Comparison of ENCODE assay signal across 9 cellular contexts in the genomic region with DNA sequence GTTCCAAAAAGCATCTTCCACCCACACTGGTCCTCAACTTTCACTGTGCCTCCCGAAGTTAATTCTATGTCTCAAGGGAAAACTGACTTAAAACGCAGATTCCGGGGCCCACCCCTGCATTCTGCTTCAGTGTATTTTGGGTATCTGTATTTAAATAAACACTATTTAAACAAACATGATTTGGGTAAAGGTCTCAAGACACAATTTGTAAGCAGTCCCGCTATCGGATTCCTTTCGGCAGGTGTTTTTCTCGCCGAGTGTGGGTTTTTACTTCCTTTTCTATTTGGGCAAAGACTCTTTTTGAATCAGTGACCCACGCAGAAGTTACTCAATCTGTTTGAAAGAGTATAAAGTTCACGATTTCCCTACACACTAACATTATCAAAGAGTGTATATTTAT. TPM values are rescaled to one million over a fixed set of nuclear protein-coding genes. Genes with fewer than 3 reads are reported as not detected.
DNase-seq lines count a peak whose midpoint lies in the region; ATAC-seq and TF ChIP-seq lines count a peak whose summit lies in the region.
"Had no signal": no experiment of that assay in that cellular context is flagged by ENCODE, and none has a peak within 500 bp of the region (broad histone marks: within the 10 kb centered on the region; RNA-seq: fewer than 3 reads in every experiment).

No MANE protein-coding gene starts in this region.

- H3K36me3 ChIP-seq in kidney epithelial cell (ENCODE audit: control insufficient read depth, insufficient read depth, low read length) = peaks cover 1% of the 10 kb centered on the region
- no peaks in the 10 kb centered on the region for H3K36me3 ChIP-seq in tibial artery

- ATAC-seq in activated T-helper 17 cell treated with anti-CD3 and anti-CD28 coated beads, Interleukin-2, amount 50 U/mL, for 72 hours (replicated peaks) = no peak
- no peak for ATAC-seq in left colon

- peak overlapping the region in 1 of 2 donors; percentile 90 for H3K27ac ChIP-seq in tibial artery

- H3K9me3 Mint-ChIP-seq in activated T-cell treated with anti-CD3 and anti-CD28 coated beads, Interleukin-2, amount 50 U/mL, for 24 hours = no peaks in the 10 kb centered on the region
- H3K9me3 Mint-ChIP-seq in activated T-helper 17 cell treated with anti-CD3 and anti-CD28 coated beads, Interleukin-2, amount 50 U/mL, for 72 hours = no peaks in the 10 kb centered on the region

- DNase-seq in activated T-cell treated with anti-CD3 and anti-CD28 coated beads, Interleukin-2, amount 50 U/mL, for 24 hours = no peak
- no peak for DNase-seq in activated T-cell treated with anti-CD3 and anti-CD28 coated beads, Interleukin-2, amount 50 U/mL, for 48 hours
- DNase-seq in kidney epithelial cell (ENCODE audit: low read depth) (no peak), tibial artery (no peak), iPS-NIHi7 (ENCODE audit: extremely low spot score) (no peak), left colon (no peak)
- DNase-seq in stimulated activated CD4-positive, alpha-beta T cell treated with anti-CD3 and anti-CD28 coated beads, Interleukin-12 subunit alpha, Interleukin-12 subunit beta, amount 100 ng/mL, for 4 hours = no peak
- DNase-seq: GF-D8 had no signal

- H3K9me3 ChIP-seq in tibial artery = no peaks in the 10 kb centered on the region

- H3K36me3 Mint-ChIP-seq in activated T-cell treated with anti-CD3 and anti-CD28 coated beads, Interleukin-2, amount 50 U/mL, for 24 hours (ENCODE audit: low read depth) = peaks cover 57% of the 10 kb centered on the region
- peaks cover 43% of the 10 kb centered on the region for H3K36me3 Mint-ChIP-seq in activated T-helper 17 cell treated with anti-CD3 and anti-CD28 coated beads, Interleukin-2, amount 50 U/mL, for 72 hours (ENCODE audit: low read depth)

- peaks cover 0 to 23% (median 19%) of the 10 kb centered on the region in 4 donors for H3K4me1 ChIP-seq in tibial artery

- no peak for TF ChIP-seq CTCF in kidney epithelial cell (IDR thresholded peaks at IDR 0.05; ENCODE audit: insufficient read depth, low read length, poor library complexity, severe bottlenecking)
- TF ChIP-seq CTCF in tibial artery (IDR thresholded peaks at IDR 0.05) = no peak

- peak overlapping the region; percentile 98 for H3K4me3 Mint-ChIP-seq in activated T-cell treated with anti-CD3 and anti-CD28 coated beads, Interleukin-2, amount 50 U/mL, for 24 hours
- peak overlapping the region; percentile 96 for H3K4me3 Mint-ChIP-seq in activated T-helper 17 cell treated with anti-CD3 and anti-CD28 coated beads, Interleukin-2, amount 50 U/mL, for 72 hours

- intact Hi-C loops in tibial artery (cut with DNase I; ENCODE audit: low total_unique reads) = loop anchor here (5.0 kb wide), 1 partner anchor 40 kb away; no protein-coding TSS in a partner anchor
- intact Hi-C loops in left colon (cut with DNase I, micrococcal nuclease) = no loop called here

- H3K4me3 ChIP-seq in kidney epithelial cell (ENCODE audit: low read depth, low read length) (peak overlapping the region; percentile 89), tibial artery (peak overlapping the region; percentile 73 to 82)

- H3K27me3 Mint-ChIP-seq in activated T-cell treated with anti-CD3 and anti-CD28 coated beads, Interleukin-2, amount 50 U/mL, for 24 hours = no peaks in the 10 kb centered on the region
- H3K27me3 Mint-ChIP-seq in activated T-helper 17 cell treated with anti-CD3 and anti-CD28 coated beads, Interleukin-2, amount 50 U/mL, for 72 hours = no peaks in the 10 kb centered on the region

- peak overlapping the region; percentile 95 for H3K27ac Mint-ChIP-seq in activated T-cell treated with anti-CD3 and anti-CD28 coated beads, Interleukin-2, amount 50 U/mL, for 24 hours
- peak overlapping the region; percentile 90 for H3K27ac Mint-ChIP-seq in activated T-helper 17 cell treated with anti-CD3 and anti-CD28 coated beads, Interleukin-2, amount 50 U/mL, for 72 hours

- no peaks in the 10 kb centered on the region for H3K27me3 ChIP-seq in kidney epithelial cell (ENCODE audit: control insufficient read depth, insufficient read depth, low read length)
- no peaks in the 10 kb centered on the region for H3K27me3 ChIP-seq in tibial artery

- H3K4me1 Mint-ChIP-seq in activated T-cell treated with anti-CD3 and anti-CD28 coated beads, Interleukin-2, amount 50 U/mL, for 24 hours (ENCODE audit: low read depth) = peaks cover 52% of the 10 kb centered on the region
- H3K4me1 Mint-ChIP-seq in activated T-helper 17 cell treated with anti-CD3 and anti-CD28 coated beads, Interleukin-2, amount 50 U/mL, for 72 hours = peaks cover 15% of the 10 kb centered on the region

RNA-seq across cellular contexts. Expression of a gene that starts 1.2 kb away (rescaled TPM):
- total RNA-seq in activated T-helper 17 cell treated with anti-CD3 and anti-CD28 coated beads, Interleukin-2, amount 50 U/mL, for 72 hours = 10 to 100 TPM; 54.2 to 95.7 TPM
- total RNA-seq in kidney epithelial cell = 216 and 225 TPM in 2 replicates
- total RNA-seq in left colon = 100 to 1,000 TPM; 131 to 157 TPM
